Comparison of ENCODE assay signal across 14 cellular contexts in the genomic region with DNA sequence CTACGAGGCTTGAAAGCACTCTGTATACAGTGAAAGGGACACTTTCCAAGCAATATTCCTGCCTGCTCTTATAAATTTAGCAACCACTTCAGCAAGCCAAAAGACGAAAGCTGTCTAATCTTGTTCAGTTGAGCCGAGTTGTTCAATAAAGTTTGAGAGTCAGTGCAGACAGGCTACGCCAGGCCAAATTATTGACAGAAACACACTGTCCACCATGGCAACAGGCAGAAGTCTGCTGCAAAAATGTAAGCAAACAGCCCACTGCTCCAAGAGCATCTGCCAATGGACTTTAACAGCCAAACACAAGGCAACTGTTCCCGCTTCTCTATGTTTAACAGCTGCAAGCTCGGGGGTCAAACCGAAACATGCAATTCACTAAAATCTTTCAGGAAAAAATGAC.
A peak's percentile ranks its signal among the peaks of the same experiment; 100 is the strongest.
DNase-seq lines count a peak whose midpoint lies in the region; TF ChIP-seq lines count a peak whose summit lies in the region.
"Had no signal": no experiment of that assay in that cellular context is flagged by ENCODE, and none has a peak within 500 bp of the region (broad histone marks: within the 10 kb centered on the region; RNA-seq: fewer than 3 reads in every experiment).

No MANE protein-coding gene starts in this region.

- no peak overlapping the region for H3K9ac ChIP-seq in stomach smooth muscle (ENCODE audit: low read length in 2 of 2)

- no peak overlapping the region for H3K4me3 Mint-ChIP-seq in activated naive CD4-positive, alpha-beta T cell treated with anti-CD3 and anti-CD28 coated beads for 36 hours
- H3K4me3 Mint-ChIP-seq: CD4-positive, alpha-beta T cell; effector memory CD8-positive, alpha-beta T cell; mesothelial cell of epicardium had no signal

- H3K27me3 ChIP-seq in SJCRH30 (no peaks in the 10 kb centered on the region), stomach smooth muscle (ENCODE audit: control insufficient read depth in 1 of 2, insufficient read depth in 2 of 2, low read length in 2 of 2) (no peaks in the 10 kb centered on the region)

- H3K9me3 ChIP-seq in SJCRH30 (replicated peaks) (no peaks in the 10 kb centered on the region), stomach smooth muscle (ENCODE audit: control insufficient read depth in 2 of 2, low read length in 2 of 2) (no peaks in the 10 kb centered on the region)

- H3K4me3 ChIP-seq in SJCRH30: peak overlapping the region; percentile 35
- H3K4me3 ChIP-seq in fibroblast of pulmonary artery (replicated peaks; ENCODE audit: low read depth, low read length): no peak overlapping the region
- H3K4me3 ChIP-seq in stomach smooth muscle (ENCODE audit: low read length in 2 of 2): peak overlapping the region; percentile 26 to 63

- DNase-seq in SJCRH30 (peak; percentile 85 to 92), fibroblast of pulmonary artery (ENCODE audit: low read depth) (peak; percentile 39), midbrain (lab: John Stamatoyannopoulos, UW) (peak; percentile 37), SW 1271 (lab: John Stamatoyannopoulos, UW) (no peak), NCI-H510A (lab: John Stamatoyannopoulos, UW) (no peak)
- DNase-seq in activated naive CD4-positive, alpha-beta T cell treated with anti-CD3 and anti-CD28 coated beads for 36 hours: no peak
- no peak for DNase-seq in activated CD4-positive, alpha-beta T cell treated with anti-CD3 and anti-CD28 coated beads, Interleukin-2, amount 50 U/mL, for 4 hours
- DNase-seq: CD4-positive, alpha-beta T cell; effector memory CD8-positive, alpha-beta T cell; NCI-H1105 treated with DMSO at 0.1 percent for 48 hours; NCI-H526; stimulated activated naive CD8-positive, alpha-beta T cell treated with anti-CD3 and anti-CD28 coated beads, Interleukin-15, Interleukin-2, amounts not matched to agents 100 U/mL and 50 U/mL, for 24 hours had no signal

- H3K36me3 ChIP-seq in SJCRH30: no peaks in the 10 kb centered on the region
- H3K36me3 ChIP-seq in stomach smooth muscle (ENCODE audit: control insufficient read depth in 2 of 2, insufficient read depth in 2 of 2, low read length in 2 of 2): peaks cover 0 to 6% of the 10 kb centered on the region in 2 donors

- CTCF ChIA-PET in activated naive CD4-positive, alpha-beta T cell treated with anti-CD3 and anti-CD28 coated beads for 36 hours (lab: Charles Lee): no interaction called here

- H3K9me3 Mint-ChIP-seq in activated naive CD4-positive, alpha-beta T cell treated with anti-CD3 and anti-CD28 coated beads for 36 hours: no peaks in the 10 kb centered on the region
- H3K9me3 Mint-ChIP-seq: CD4-positive, alpha-beta T cell; mesothelial cell of epicardium had no signal

- H3K27ac ChIP-seq in SJCRH30: peak overlapping the region; percentile 76
- no peak overlapping the region for H3K27ac ChIP-seq in stomach smooth muscle (ENCODE audit: low read length)

- H3K36me3 Mint-ChIP-seq in activated naive CD4-positive, alpha-beta T cell treated with anti-CD3 and anti-CD28 coated beads for 36 hours (ENCODE audit: low read depth): no peaks in the 10 kb centered on the region

- intact Hi-C loops in activated naive CD4-positive, alpha-beta T cell treated with anti-CD3 and anti-CD28 coated beads for 36 hours (cut with micrococcal nuclease): no loop called here

- H3K4me1 Mint-ChIP-seq in activated naive CD4-positive, alpha-beta T cell treated with anti-CD3 and anti-CD28 coated beads for 36 hours (ENCODE audit: low read depth): no peaks in the 10 kb centered on the region

- H3K27me3 Mint-ChIP-seq in activated naive CD4-positive, alpha-beta T cell treated with anti-CD3 and anti-CD28 coated beads for 36 hours (ENCODE audit: low read depth): peaks cover 12% of the 10 kb centered on the region

- H3K27ac Mint-ChIP-seq in activated naive CD4-positive, alpha-beta T cell treated with anti-CD3 and anti-CD28 coated beads for 36 hours: no peak overlapping the region
- H3K27ac Mint-ChIP-seq: CD4-positive, alpha-beta T cell; effector memory CD8-positive, alpha-beta T cell had no signal

- peaks cover 22% of the 10 kb centered on the region for H3K4me1 ChIP-seq in SJCRH30
- H3K4me1 ChIP-seq in stomach smooth muscle (ENCODE audit: control insufficient read depth, insufficient read depth, low read length): peaks cover 19% of the 10 kb centered on the region

- no peak for TF ChIP-seq CTCF in fibroblast of pulmonary artery (IDR thresholded peaks at IDR 0.05; ENCODE audit: low read length, missing control alignments)

Comparison
In these comparisons a context has a peak if more than half of its experiments do, and no peak if none do; other contexts are left out.
1. DNase-seq: peak in SJCRH30 (2 of 2), fibroblast of pulmonary artery (single experiment) and midbrain (single experiment); none in activated naive CD4-positive, alpha-beta T cell treated with anti-CD3 and anti-CD28 coated beads for 36 hours (single experiment), SW 1271 (0 of 2), activated CD4-positive, alpha-beta T cell treated with anti-CD3 and anti-CD28 coated beads, Interleukin-2, amount 50 U/mL, for 4 hours (0 of 2) and NCI-H510A (single experiment).